ENCODE assay signal across 1 cellular context in genomic region chr15:60009581-60010379, GRCh38.
TF ChIP-seq lines count a peak whose summit lies in the region.

No MANE protein-coding gene starts in this region.

TF ChIP-seq in H1, 55 proteins besides CTCF, POLR2A, EP300 and RAD21:
- TF ChIP-seq CHD7 (IDR thresholded peaks at IDR 0.05; ENCODE audit: insufficient replicate concordance, low read length) (no peak), GTF2F1 (IDR thresholded peaks at IDR 0.05; ENCODE audit: borderline replicate concordance, low read depth, low read length) (no peak), SRF (IDR thresholded peaks at IDR 0.05; ENCODE audit: low read depth, low read length) (no peak), NRF1 (IDR thresholded peaks at IDR 0.05; ENCODE audit: low read depth, low read length) (no peak), SP1 (IDR thresholded peaks at IDR 0.05; ENCODE audit: low read depth, low read length) (no peak), HDAC6 (IDR thresholded peaks at IDR 0.05; ENCODE audit: low read depth, low read length) (no peak), TAF1 (IDR thresholded peaks at IDR 0.05; ENCODE audit: low read depth, low read length) (no peak), TCF12 (IDR thresholded peaks at IDR 0.05; ENCODE audit: low read depth, low read length) (no peak), SUZ12 (IDR thresholded peaks at IDR 0.05; ENCODE audit: low read length) (no peak), CBX5 (IDR thresholded peaks at IDR 0.05; ENCODE audit: low read depth, low read length) (no peak), SIN3A (conservative IDR thresholded peaks at IDR 0.05 in 1 of 2, IDR thresholded peaks at IDR 0.05 in 1 of 2; ENCODE audit: low read depth in 1 of 2, low read length in 2 of 2) (no peak), KDM5A (IDR thresholded peaks at IDR 0.05; ENCODE audit: low read length) (no peak), EGR1 (IDR thresholded peaks at IDR 0.05; ENCODE audit: borderline replicate concordance, low read depth, low read length) (no peak), PHF8 (conservative IDR thresholded peaks at IDR 0.05; ENCODE audit: low read depth, low read length) (no peak), POU5F1 (IDR thresholded peaks at IDR 0.05; ENCODE audit: low read depth, low read length) (no peak), RBBP5 (IDR thresholded peaks at IDR 0.05; ENCODE audit: borderline replicate concordance, low read depth, low read length) (no peak)
